8 cellular contexts compared by ENCODE assay signal in the genomic region with DNA sequence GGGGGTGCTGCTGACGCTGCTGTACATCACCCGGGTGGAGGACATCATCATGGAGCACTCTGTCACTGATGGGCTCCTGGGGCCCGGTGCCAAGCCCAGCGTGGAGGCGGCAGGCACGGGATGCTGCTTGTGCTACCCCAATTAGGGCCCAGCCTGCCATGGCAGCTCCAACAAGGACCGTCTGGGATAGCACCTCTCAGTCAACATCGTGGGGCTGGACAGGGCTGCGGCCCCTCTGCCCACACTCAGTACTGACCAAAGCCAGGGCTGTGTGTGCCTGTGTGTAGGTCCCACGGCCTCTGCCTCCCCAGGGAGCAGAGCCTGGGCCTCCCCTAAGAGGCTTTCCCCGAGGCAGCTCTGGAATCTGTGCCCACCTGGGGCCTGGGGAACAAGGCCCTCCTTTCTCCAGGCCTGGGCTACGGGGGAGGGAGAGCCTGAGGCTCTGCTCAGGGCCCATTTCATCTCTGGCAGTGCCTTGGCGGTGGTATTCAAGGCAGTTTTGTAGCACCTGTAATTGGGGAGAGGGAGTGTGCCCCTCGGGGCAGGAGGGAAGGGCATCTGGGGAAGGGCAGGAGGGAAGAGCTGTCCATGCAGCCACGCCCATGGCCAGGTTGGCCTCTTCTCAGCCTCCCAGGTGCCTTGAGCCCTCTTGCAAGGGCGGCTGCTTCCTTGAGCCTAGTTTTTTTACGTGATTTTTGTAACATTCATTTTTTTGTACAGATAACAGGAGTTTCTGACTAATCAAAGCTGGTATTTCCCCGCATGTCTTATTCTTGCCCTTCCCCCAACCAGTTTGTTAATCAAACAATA. TPM values are rescaled to one million over a fixed set of nuclear protein-coding genes. Genes with fewer than 3 reads are reported as not detected.
DNase-seq lines count a peak whose midpoint lies in the region; ATAC-seq and TF ChIP-seq lines count a peak whose summit lies in the region.

No MANE protein-coding gene starts in this region.

- peaks cover 0 to 2% (median 0%) of the 10 kb centered on the region in 8 donors for H3K9me3 Mint-ChIP-seq in CD4-positive, alpha-beta memory T cell
- no peaks in the 10 kb centered on the region for H3K9me3 Mint-ChIP-seq in endodermal cell
- no peaks in the 10 kb centered on the region for H3K9me3 Mint-ChIP-seq in neural crest cell

- TF ChIP-seq CTCF in endodermal cell (conservative IDR thresholded peaks at IDR 0.05) (no peak), neural crest cell (conservative IDR thresholded peaks at IDR 0.05) (no peak)

- H3K9ac ChIP-seq in endodermal cell (ENCODE audit: extremely low read depth, low read length, poor library complexity, severe bottlenecking) = no peak overlapping the region

- peak overlapping the region; percentile 84 to 98 (median 92) for H3K27ac Mint-ChIP-seq in CD4-positive, alpha-beta memory T cell
- H3K27ac Mint-ChIP-seq in endodermal cell (peak overlapping the region; percentile 39), neural crest cell (ENCODE audit: unreplicated experiment) (no peak overlapping the region)

- POLR2A ChIA-PET in CD4-positive, alpha-beta memory T cell (lab: Charles Lee; ENCODE audit: partially characterized antibody) = interaction anchor here (0.6 to 3.1 kb wide), 11 partner anchors 9 to 189 kb away, joined by 3 to 33 read pairs (median 4); no protein-coding TSS in a partner anchor

- CTCF ChIA-PET in CD4-positive, alpha-beta memory T cell (lab: Charles Lee; ENCODE audit: partially characterized antibody) = interaction anchor here (0.5 to 4.8 kb wide), 30 partner anchors 7 to 420 kb away, joined by 3 to 80 read pairs (median 4); a partner anchor contains a TSS

- peak overlapping the region in 1 of 2 donors; percentile 51 for H3K4me3 ChIP-seq in CD4-positive, alpha-beta memory T cell (ENCODE audit: low read length in 2 of 2)
- H3K4me3 ChIP-seq in endodermal cell (ENCODE audit: low read length) = no peak overlapping the region

- H3K4me1 ChIP-seq in CD4-positive, alpha-beta memory T cell (ENCODE audit: insufficient read depth, low read length) = peaks cover 20% of the 10 kb centered on the region
- no peaks in the 10 kb centered on the region for H3K4me1 ChIP-seq in endodermal cell (ENCODE audit: control insufficient read depth, insufficient read depth, low read length)

- H3K27me3 Mint-ChIP-seq in CD4-positive, alpha-beta memory T cell = no peaks in the 10 kb centered on the region
- H3K27me3 Mint-ChIP-seq in endodermal cell (ENCODE audit: insufficient read depth) (peaks cover 32% of the 10 kb centered on the region), neural crest cell (ENCODE audit: low read depth) (peaks cover 37% of the 10 kb centered on the region)

- H3K27ac ChIP-seq in CD4-positive, alpha-beta memory T cell (ENCODE audit: low read depth, low read length) = peak overlapping the region; percentile 39
- H3K27ac ChIP-seq in endodermal cell (ENCODE audit: low read depth, low read length) = no peak overlapping the region

- no peaks in the 10 kb centered on the region for H3K36me3 Mint-ChIP-seq in CD4-positive, alpha-beta memory T cell
- H3K36me3 Mint-ChIP-seq in endodermal cell (ENCODE audit: low read depth) = no peaks in the 10 kb centered on the region
- H3K36me3 Mint-ChIP-seq in neural crest cell (ENCODE audit: low read depth) = no peaks in the 10 kb centered on the region

- no peaks in the 10 kb centered on the region for H3K27me3 ChIP-seq in CD4-positive, alpha-beta memory T cell (ENCODE audit: insufficient read depth, low read length)
- peaks cover 5% of the 10 kb centered on the region for H3K27me3 ChIP-seq in endodermal cell (ENCODE audit: control insufficient read depth, insufficient read depth, low read length, poor library complexity, severe bottlenecking)

- no peaks in the 10 kb centered on the region for H3K36me3 ChIP-seq in CD4-positive, alpha-beta memory T cell (ENCODE audit: insufficient read depth, low read length)
- H3K36me3 ChIP-seq in endodermal cell (ENCODE audit: control insufficient read depth, insufficient read depth, low read length) = no peaks in the 10 kb centered on the region

- H3K4me3 Mint-ChIP-seq in CD4-positive, alpha-beta memory T cell = peak overlapping the region; percentile 68 to 86 (median 78)
- H3K4me3 Mint-ChIP-seq in endodermal cell = peak overlapping the region; percentile 36
- peak overlapping the region; percentile 34 for H3K4me3 Mint-ChIP-seq in neural crest cell

- DNase-seq in CD4-positive, alpha-beta memory T cell = peak in 1 of 5 donors; percentile 62
- peak; percentile 39 for DNase-seq in NCI-H226
- no peak for DNase-seq in endodermal cell
- DNase-seq in neural crest cell (ENCODE audit: low read depth, low spot score) = no peak
- DNase-seq in NCI-H1436 treated with DMSO at 0.1 percent for 48 hours (lab: John Stamatoyannopoulos, UW) = no peak
- DNase-seq in activated gamma-delta T cell treated with Interleukin-2 at 50 U/mL for 16 hours = no peak

- H3K9me3 ChIP-seq in CD4-positive, alpha-beta memory T cell (ENCODE audit: control insufficient read depth in 1 of 2, low read length in 2 of 2) = no peaks in the 10 kb centered on the region
- no peaks in the 10 kb centered on the region for H3K9me3 ChIP-seq in endodermal cell (ENCODE audit: control insufficient read depth, low read length)

- ATAC-seq in HG02610 (IDR thresholded peaks at IDR 0.05; ENCODE audit: unreplicated experiment) (no peak), HG03135 (IDR thresholded peaks at IDR 0.05; ENCODE audit: unreplicated experiment) (no peak)

- peaks cover 9 to 20% (median 14%) of the 10 kb centered on the region in 4 donors for H3K4me1 Mint-ChIP-seq in CD4-positive, alpha-beta memory T cell
- H3K4me1 Mint-ChIP-seq in endodermal cell (peaks cover 7% of the 10 kb centered on the region), neural crest cell (peaks cover 9% of the 10 kb centered on the region)

- intact Hi-C loops in CD4-positive, alpha-beta memory T cell (cut with micrococcal nuclease) = loop anchor here (1.0 to 5.0 kb wide), 7 partner anchors 57 to 550 kb away; a partner anchor contains a TSS

- 78 to 84% methylated on average over 10 to 18 of the region's 18 CpGs for WGBS in endodermal cell (ENCODE audit: insufficient coverage in 1 of 2, insufficient read length in 1 of 2), 2 experiments

RNA-seq across cellular contexts. Expression of a gene that starts 55.8 kb away (rescaled TPM):
- 1 to 10 TPM; 2.4 to 2.8 TPM for total RNA-seq in CD4-positive, alpha-beta memory T cell
- 10 to 100 TPM; 15.9 to 18.1 TPM for polyA plus RNA-seq in CD4-positive, alpha-beta memory T cell
- 10 to 100 TPM; 10.1 to 15.8 TPM for total RNA-seq in endodermal cell
- 9.4 TPM for polyA plus RNA-seq in endodermal cell (2013, experiment 1 of 2)
- 7.9 TPM for polyA plus RNA-seq in endodermal cell (2013, experiment 2 of 2)
- total RNA-seq in neural crest cell = 11.5 and 12.3 TPM in 2 replicates
